25 cellular contexts compared by ENCODE assay signal in the genomic region with DNA sequence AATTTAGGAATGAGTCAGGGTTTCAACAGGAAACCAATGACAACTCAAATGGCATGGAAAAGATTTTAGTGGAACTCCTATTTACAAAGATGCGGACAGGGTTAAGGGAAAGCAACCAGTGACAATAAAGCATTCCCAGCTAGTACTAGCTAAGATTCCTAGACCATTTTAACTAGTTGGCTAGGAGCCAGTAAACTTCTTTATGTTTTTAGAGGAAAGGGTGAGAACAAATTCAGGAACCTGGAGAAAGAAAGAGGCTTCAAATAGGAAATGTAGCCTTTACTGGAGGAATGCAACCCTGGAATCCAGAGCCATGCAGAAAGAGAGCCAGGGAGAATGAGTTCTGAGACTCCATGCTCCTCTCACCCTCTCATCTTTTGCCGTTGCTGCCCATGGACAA.
DNase-seq lines count a peak whose midpoint lies in the region; ATAC-seq, FAIRE-seq and TF ChIP-seq lines count a peak whose summit lies in the region.
"Had no signal": no experiment of that assay in that cellular context is flagged by ENCODE, and none has a peak within 500 bp of the region (broad histone marks: within the 10 kb centered on the region; RNA-seq: fewer than 3 reads in every experiment).

No MANE protein-coding gene starts in this region.

- H3K4me3 Mint-ChIP-seq in GM23338, result no peak overlapping the region
- H3K4me3 Mint-ChIP-seq: CD14-positive monocyte; CD4-positive, alpha-beta memory T cell; CD4-positive, CD25-positive, alpha-beta regulatory T cell; CD8-positive, alpha-beta memory T cell had no signal

- no peak overlapping the region for H4K8ac ChIP-seq in H1 (ENCODE audit: extremely low read depth, insufficient read depth, low read length)

- no peak overlapping the region for H2BK5ac ChIP-seq in H1 (ENCODE audit: low read depth, low read length)

- no peaks in the 10 kb centered on the region for H3F3A ChIP-seq in GM23338 (replicated peaks; ENCODE audit: low read depth)
- no peaks in the 10 kb centered on the region for H3F3A ChIP-seq in PC-3 (ENCODE audit: low read length, unreplicated experiment)

- no peak overlapping the region for H2BK15ac ChIP-seq in H1 (ENCODE audit: low read length)

- H4K5ac ChIP-seq in H1 (ENCODE audit: insufficient read length, low read depth, low read length), result no peak overlapping the region

- POLR2A ChIA-PET in PC-3 (lab: Charles Lee; ENCODE audit: unreplicated experiment) (no interaction called here), H1 (lab: Charles Lee; ENCODE audit: partially characterized antibody) (no interaction called here)

- no TSS peak for BruUV-seq in PC-3 (replicated peaks; lab: Mats Ljungman, UMichigan)

- H3K4me2 ChIP-seq in GM23338, result no peak overlapping the region
- no peak overlapping the region for H3K4me2 ChIP-seq in PC-3 (ENCODE audit: low read length)
- no peak overlapping the region for H3K4me2 ChIP-seq in H1 (ENCODE audit: insufficient read depth in 1 of 2, low read depth in 2 of 2, low read length in 2 of 2)
- H3K4me2 ChIP-seq: BLaER1 had no signal

- H3K23ac ChIP-seq in H1 (ENCODE audit: insufficient read length), result no peak overlapping the region

- no peak overlapping the region for H3K9ac ChIP-seq in PC-3 (ENCODE audit: low read length)
- H3K9ac ChIP-seq in H1 (replicated peaks in 1 of 4; ENCODE audit: extremely low read depth in 1 of 4, low read depth in 3 of 4, low read length in 3 of 4), result no peak overlapping the region
- H3K9ac ChIP-seq: BLaER1 had no signal

- peak overlapping the region; percentile 65; the same call in 1 of the 2 replicates for H2BK12ac ChIP-seq in H1 (ENCODE audit: low read depth, low read length)

- no peaks in the 10 kb centered on the region for H3K4me1 Mint-ChIP-seq in GM23338
- H3K4me1 Mint-ChIP-seq: CD14-positive monocyte; CD4-positive, alpha-beta memory T cell; CD4-positive, CD25-positive, alpha-beta regulatory T cell; CD8-positive, alpha-beta memory T cell had no signal

- H3K27me3 Mint-ChIP-seq in GM23338 (ENCODE audit: insufficient read depth, low read depth, poor library complexity), result peaks cover 2% of the 10 kb centered on the region
- H3K27me3 Mint-ChIP-seq: CD4-positive, alpha-beta memory T cell; CD4-positive, CD25-positive, alpha-beta regulatory T cell; CD8-positive, alpha-beta memory T cell had no signal

- TF ChIP-seq CTCF in GM23338 (conservative IDR thresholded peaks at IDR 0.05; ENCODE audit: low read depth in 2 of 2) (no peak), PC-3 (conservative IDR thresholded peaks at IDR 0.05; ENCODE audit: low read depth, low read length) (no peak), H1 (IDR thresholded peaks at IDR 0.05; ENCODE audit: control extremely low read depth in 1 of 3, insufficient read depth in 1 of 3, low read depth in 1 of 3, low read length in 3 of 3) (no peak), right atrium auricular region (IDR thresholded peaks at IDR 0.05) (no peak)

- H3K4ac ChIP-seq in H1 (replicated peaks; ENCODE audit: insufficient read length, low read depth, low read length), result no peak overlapping the region

- H4K91ac ChIP-seq in H1 (replicated peaks; ENCODE audit: insufficient read length, low read length), result no peak overlapping the region

- no peak overlapping the region for H3K14ac ChIP-seq in H1 (ENCODE audit: insufficient read length)

- FAIRE-seq in H1 (lab: Jason Lieb, UNC), result no peak
- FAIRE-seq: A204.1, G401.6, GM12891, GM19239 had no signal

- H2BK120ac ChIP-seq in H1 (replicated peaks; ENCODE audit: low read depth, low read length), result no peak overlapping the region

- intact Hi-C loops in PC-3 (cut with micrococcal nuclease), result no loop called here

- TF ChIP-seq POLR2A in H1 (IDR thresholded peaks at IDR 0.05; ENCODE audit: control extremely low read depth in 1 of 2, low read depth in 2 of 2, low read length in 2 of 2), result no peak

- H3K27me3 ChIP-seq in GM23338 (ENCODE audit: insufficient read depth) (no peaks in the 10 kb centered on the region), PC-3 (ENCODE audit: low read length) (peaks cover 48% of the 10 kb centered on the region), H1 (replicated peaks in 1 of 4; ENCODE audit: control insufficient read depth in 3 of 4, extremely low read depth in 1 of 4, insufficient read depth in 3 of 4, low read length in 3 of 4) (no peaks in the 10 kb centered on the region), neuron (ENCODE audit: insufficient read depth, low read length) (no peaks in the 10 kb centered on the region), right atrium auricular region (no peaks in the 10 kb centered on the region)
- H3K27me3 ChIP-seq: BE2C, BLaER1 had no signal

- H3K36me3 ChIP-seq in GM23338 (ENCODE audit: insufficient read depth), result no peaks in the 10 kb centered on the region
- H3K36me3 ChIP-seq in PC-3 (ENCODE audit: low read depth, low read length), result no peaks in the 10 kb centered on the region
- no peaks in the 10 kb centered on the region for H3K36me3 ChIP-seq in H1 (ENCODE audit: control insufficient read depth in 2 of 4, insufficient read depth in 4 of 4, low read length in 3 of 4)
- no peaks in the 10 kb centered on the region for H3K36me3 ChIP-seq in neuron (ENCODE audit: insufficient read depth, low read length)
- no peaks in the 10 kb centered on the region for H3K36me3 ChIP-seq in right atrium auricular region
- H3K36me3 ChIP-seq: BE2C, BLaER1 had no signal

- H3K27ac ChIP-seq in GM23338 (ENCODE audit: low read depth) (no peak overlapping the region), PC-3 (ENCODE audit: low read length) (no peak overlapping the region), H1 (ENCODE audit: low read depth, low read length) (no peak overlapping the region), right atrium auricular region (no peak overlapping the region)
- H3K27ac ChIP-seq: BLaER1 had no signal

- 94% methylated on average over 2 of the region's 2 CpGs; no CpG with 5 or more reads in 1 of the 2 experiments for WGBS in H1 (ENCODE audit: extremely low coverage in 1 of 2, insufficient coverage in 1 of 2, insufficient read length in 1 of 2, insufficient replicate concordance in 2 of 2, low coverage in 1 of 2, low lambda C conversion rate in 2 of 2, missing lambda C conversion rate in 1 of 2), 2 experiments

- no peak overlapping the region; the same call in 1 of the 2 replicates for H3K27ac Mint-ChIP-seq in GM23338
- H3K27ac Mint-ChIP-seq: CD14-positive monocyte; CD4-positive, alpha-beta memory T cell; CD4-positive, CD25-positive, alpha-beta regulatory T cell; CD8-positive, alpha-beta memory T cell had no signal

- H4K20me1 ChIP-seq in GM23338 (replicated peaks; ENCODE audit: insufficient read depth) (no peaks in the 10 kb centered on the region), PC-3 (ENCODE audit: low read length) (no peaks in the 10 kb centered on the region), H1 (replicated peaks in 1 of 2; ENCODE audit: control insufficient read depth in 1 of 2, insufficient read depth in 2 of 2, low read length in 2 of 2) (no peaks in the 10 kb centered on the region)
- H4K20me1 ChIP-seq: BLaER1 had no signal

- DNase-seq in GM23338 (ENCODE audit: low spot score) (no peak), PC-3 (peak; percentile 21), H1 (ENCODE audit: low read depth in 1 of 2, low spot score in 2 of 2) (no peak), DMS53 (lab: John Stamatoyannopoulos, UW) (no peak), right atrium auricular region (ENCODE audit: low spot score) (no peak), NCI-H1417 (lab: John Stamatoyannopoulos, UW) (no peak)
- DNase-seq: 8988T; ACHN; BE2C; C1 segment of cervical spinal cord; CD4-positive, alpha-beta memory T cell; CD4-positive, CD25-positive, alpha-beta regulatory T cell; CD8-positive, alpha-beta memory T cell; COR-L47; DMS 273 treated with DMSO at 0.1 percent for 48 hours; DMS153; DMS79 treated with DMSO at 0.1 percent for 48 hours; GF-D8 had no signal

- H3K9me2 ChIP-seq in GM23338 (ENCODE audit: insufficient read depth) (no peaks in the 10 kb centered on the region), PC-3 (replicated peaks; ENCODE audit: low read length) (no peaks in the 10 kb centered on the region)

- no peak overlapping the region for H3K18ac ChIP-seq in H1 (ENCODE audit: extremely low read depth, low read length)

- no peak overlapping the region for H3K4me3 ChIP-seq in GM23338
- H3K4me3 ChIP-seq in PC-3 (ENCODE audit: low read length), result no peak overlapping the region
- H3K4me3 ChIP-seq in H1 (ENCODE audit: extremely low read depth in 1 of 4, insufficient read depth in 2 of 4, low read depth in 3 of 4, low read length in 4 of 4), result no peak overlapping the region
- no peak overlapping the region for H3K4me3 ChIP-seq in neuron (ENCODE audit: low read length)
- H3K4me3 ChIP-seq in right atrium auricular region, result no peak overlapping the region
- H3K4me3 ChIP-seq: BLaER1 had no signal

- H3K79me2 ChIP-seq in GM23338 (replicated peaks; ENCODE audit: insufficient read depth) (no peaks in the 10 kb centered on the region), PC-3 (ENCODE audit: low read length) (no peaks in the 10 kb centered on the region), H1 (ENCODE audit: control insufficient read depth in 1 of 2, insufficient read depth in 2 of 2, low read length in 2 of 2) (no peaks in the 10 kb centered on the region)

- no peak for ATAC-seq in GM23338
- ATAC-seq in PC-3, result no peak

- no peak overlapping the region for H2AK5ac ChIP-seq in H1 (ENCODE audit: low read depth, low read length)

- H2AFZ ChIP-seq in GM23338 (peak overlapping the region; percentile 18; the same call in 1 of the 2 replicates), PC-3 (ENCODE audit: low read length) (no peak overlapping the region), H1 (ENCODE audit: low read length) (peak overlapping the region; percentile 57; the same call in 1 of the 2 replicates), neuron (ENCODE audit: low read depth, low read length) (peak overlapping the region; percentile 26)

- H3K23me2 ChIP-seq in H1 (ENCODE audit: low read depth, low read length), result no peaks in the 10 kb centered on the region

- H3K9me3 Mint-ChIP-seq in GM23338, result no peaks in the 10 kb centered on the region

- no peak for TF ChIP-seq EP300 in H1 (IDR thresholded peaks at IDR 0.05; ENCODE audit: borderline replicate concordance in 1 of 2, low read depth in 2 of 2, low read length in 2 of 2)

- no peaks in the 10 kb centered on the region for H3K36me3 Mint-ChIP-seq in GM23338 (ENCODE audit: low read depth)
- H3K36me3 Mint-ChIP-seq: CD14-positive monocyte; CD4-positive, alpha-beta memory T cell; CD4-positive, CD25-positive, alpha-beta regulatory T cell; CD8-positive, alpha-beta memory T cell had no signal

- TF ChIP-seq RAD21 in H1 (IDR thresholded peaks at IDR 0.05 in 1 of 2, conservative IDR thresholded peaks at IDR 0.05 in 1 of 2; ENCODE audit: low read depth in 2 of 2, low read length in 2 of 2), result no peak

- H3K4me1 ChIP-seq in GM23338 (ENCODE audit: insufficient read depth), result no peaks in the 10 kb centered on the region
- H3K4me1 ChIP-seq in PC-3 (ENCODE audit: insufficient read depth, low read length), result no peaks in the 10 kb centered on the region
- H3K4me1 ChIP-seq in H1 (replicated peaks in 1 of 4; ENCODE audit: control insufficient read depth in 3 of 4, insufficient read depth in 4 of 4, low read length in 3 of 4), result no peaks in the 10 kb centered on the region
- H3K4me1 ChIP-seq in neuron (ENCODE audit: insufficient read depth, low read length), result no peaks in the 10 kb centered on the region
- no peaks in the 10 kb centered on the region for H3K4me1 ChIP-seq in right atrium auricular region
- H3K4me1 ChIP-seq: BE2C, BLaER1 had no signal

- no peak overlapping the region for H3K56ac ChIP-seq in H1 (replicated peaks; ENCODE audit: insufficient read length, low read depth, low read length)

- H3K9me3 ChIP-seq in PC-3 (ENCODE audit: low read length) (no peaks in the 10 kb centered on the region), H1 (ENCODE audit: insufficient read depth in 2 of 2, low read depth in 1 of 2, low read length in 1 of 2) (no peaks in the 10 kb centered on the region), neuron (ENCODE audit: low read length) (no peaks in the 10 kb centered on the region), right atrium auricular region (no peaks in the 10 kb centered on the region)
- H3K9me3 ChIP-seq: BE2C, BLaER1 had no signal

- no peak overlapping the region for H2BK20ac ChIP-seq in H1 (ENCODE audit: low read length)

- no peaks in the 10 kb centered on the region for H3K79me1 ChIP-seq in H1 (ENCODE audit: low read depth, low read length)

- CTCF ChIA-PET in PC-3 (lab: Charles Lee) (no interaction called here), H1 (lab: Charles Lee; ENCODE audit: partially characterized antibody) (no interaction called here)
